8 cellular contexts compared by ENCODE assay signal in the genomic region with DNA sequence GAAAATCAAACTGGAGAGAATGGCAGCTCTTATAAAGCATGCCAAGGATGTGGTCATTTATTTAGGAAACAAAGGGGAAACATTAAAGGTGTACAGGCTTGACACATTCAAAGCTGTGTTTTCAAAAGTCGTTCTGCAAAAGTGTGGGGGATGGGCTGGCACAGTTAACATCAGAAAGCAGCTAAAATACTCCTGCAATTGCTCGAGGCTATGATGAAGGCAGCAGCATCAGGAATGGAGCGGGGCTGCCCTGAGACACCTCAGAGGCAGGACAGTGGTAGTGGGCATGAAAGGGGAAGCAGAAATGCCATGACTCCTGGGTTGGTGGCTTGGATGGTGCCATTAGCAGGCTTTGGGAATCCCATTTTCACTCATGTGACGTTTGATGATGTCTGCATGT. TPM values are rescaled to one million over a fixed set of nuclear protein-coding genes. Genes with fewer than 3 reads are reported as not detected.
DNase-seq lines count a peak whose midpoint lies in the region; ATAC-seq, FAIRE-seq and TF ChIP-seq lines count a peak whose summit lies in the region.

No MANE protein-coding gene starts in this region.

- H4K20me1 ChIP-seq in KMS-11 (ENCODE audit: insufficient read depth) (no peaks in the 10 kb centered on the region), K562 (replicated peaks; ENCODE audit: control insufficient read depth, insufficient read depth, low read length) (no peaks in the 10 kb centered on the region)

- intact Hi-C loops in K562 (cut with micrococcal nuclease) = no loop called here

- DNase-seq in BJ (ENCODE audit: low read depth) (no peak), K562 (ENCODE audit: extremely low read depth in 1 of 4, low spot score in 3 of 4) (no peak), GDM1 (lab: John Stamatoyannopoulos, UW) (no peak), anterior cingulate cortex (lab: John Stamatoyannopoulos, UW) (no peak), foreskin keratinocyte (no peak)

- no peaks in the 10 kb centered on the region for H3K9me3 ChIP-seq in K562 (replicated peaks; ENCODE audit: control insufficient read depth, insufficient read depth, low read depth, low read length)
- H3K9me3 ChIP-seq in muscle layer of duodenum (ENCODE audit: control insufficient read depth in 1 of 2, low read length in 2 of 2) = no peaks in the 10 kb centered on the region

- BruUV-seq in K562 (replicated peaks; lab: Mats Ljungman, UMichigan) = TSS peak; percentile 53

- in situ Hi-C loops in K562 (cut with MboI) = no loop called here

- no peaks in the 10 kb centered on the region; the same call in 1 of the 2 replicates for H3K36me3 ChIP-seq in BJ (ENCODE audit: control insufficient read depth, insufficient read depth, low read length)
- H3K36me3 ChIP-seq in KMS-11 (ENCODE audit: insufficient read depth) = 0 out of 2 replicates have a peak, but pooled peaks cover 4% of the 10 kb centered on the region
- H3K36me3 ChIP-seq in K562 (ENCODE audit: control insufficient read depth, insufficient read depth, low read length) = peaks cover 55% of the 10 kb centered on the region
- H3K36me3 ChIP-seq in muscle layer of duodenum (ENCODE audit: control insufficient read depth in 1 of 2, insufficient read depth in 2 of 2, low read length in 2 of 2) = no peaks in the 10 kb centered on the region

- peak; percentile 46 for FAIRE-seq in K562 (lab: Jason Lieb, UNC)

- H3K27me3 ChIP-seq in BJ (ENCODE audit: control insufficient read depth, insufficient read depth, low read length) = no peaks in the 10 kb centered on the region
- H3K27me3 ChIP-seq in KMS-11 (ENCODE audit: insufficient read depth, low read depth) = no peaks in the 10 kb centered on the region
- no peaks in the 10 kb centered on the region for H3K27me3 ChIP-seq in K562 (ENCODE audit: control insufficient read depth in 2 of 2, insufficient read depth in 2 of 2, low read length in 2 of 2)
- H3K27me3 ChIP-seq in muscle layer of duodenum (ENCODE audit: low read depth, low read length) = no peaks in the 10 kb centered on the region
- H3K27me3 ChIP-seq in foreskin keratinocyte = no peaks in the 10 kb centered on the region

- WGBS in K562 (ENCODE audit: insufficient coverage, low coverage, missing lambda C conversion rate) = 0% methylated on average over 4 of the region's 4 CpGs

- no peak for TF ChIP-seq EP300 in K562 (IDR thresholded peaks at IDR 0.05; ENCODE audit: low read length)

- H3K4me3 ChIP-seq in BJ (ENCODE audit: low read depth, low read length) (peak overlapping the region; percentile 73), KMS-11 (IDR thresholded peaks at IDR 0.05; ENCODE audit: insufficient read depth, low read depth, low read length) (no peak overlapping the region), K562 (peak overlapping the region; percentile 77), muscle layer of duodenum (ENCODE audit: low read depth in 1 of 2, low read length in 2 of 2) (peak overlapping the region; percentile 81 to 92)

- TF ChIP-seq POLR2A in K562 (conservative IDR thresholded peaks at IDR 0.05) = no peak

- CTCF ChIA-PET in BJ (lab: Yijun Ruan, JAX) (no interaction called here), K562 (lab: Yijun Ruan, JAX; ENCODE audit: low intra/inter-chr PET ratio) (no interaction called here)

- TF ChIP-seq CTCF in BJ (IDR thresholded peaks at IDR 0.05; ENCODE audit: insufficient read depth, low read depth, low read length) = no peak
- TF ChIP-seq CTCF in KMS-11 (conservative IDR thresholded peaks at IDR 0.05; ENCODE audit: low read depth, low read length) = no peak
- no peak for TF ChIP-seq CTCF in K562 (IDR thresholded peaks at IDR 0.05 in 2 of 3, conservative IDR thresholded peaks at IDR 0.05 in 1 of 3; ENCODE audit: insufficient read depth in 2 of 3, low read depth in 1 of 3, low read length in 3 of 3)
- no peak for TF ChIP-seq CTCF in foreskin keratinocyte (conservative IDR thresholded peaks at IDR 0.05)

- H3K4me1 ChIP-seq in KMS-11 (ENCODE audit: low read depth, poor library complexity, severe bottlenecking) (peaks cover 32% of the 10 kb centered on the region), K562 (replicated peaks in 1 of 2; ENCODE audit: control insufficient read depth in 2 of 2, insufficient read depth in 2 of 2, low read length in 2 of 2) (peaks cover 16 to 30% of the 10 kb centered on the region in 2 experiments; a peak in 4 of 5 replicates), muscle layer of duodenum (ENCODE audit: control insufficient read depth in 1 of 2, insufficient read depth in 2 of 2, low read length in 2 of 2) (peaks cover 18 to 35% of the 10 kb centered on the region in 2 donors), foreskin keratinocyte (peaks cover 11% of the 10 kb centered on the region)

- H2AFZ ChIP-seq in KMS-11 (ENCODE audit: low read depth) = no peak overlapping the region
- no peak overlapping the region for H2AFZ ChIP-seq in K562 (ENCODE audit: low read depth, low read length)

- TF ChIP-seq RAD21 in K562 (CRISPR knock-in tag; conservative IDR thresholded peaks at IDR 0.05 in 1 of 2, IDR thresholded peaks at IDR 0.05 in 1 of 2) = no peak

- H3K79me2 ChIP-seq in KMS-11 (ENCODE audit: insufficient read depth, low read depth) = peaks cover 76% of the 10 kb centered on the region
- H3K79me2 ChIP-seq in K562 (ENCODE audit: control insufficient read depth, insufficient read depth, low read length) = peaks cover 87% of the 10 kb centered on the region

- no peak overlapping the region for H3K27ac ChIP-seq in KMS-11
- H3K27ac ChIP-seq in K562 (ENCODE audit: extremely low read depth, low read depth, low read length) = peak overlapping the region; percentile 98; the same call in 2 of the 3 replicates
- no peak overlapping the region for H3K27ac ChIP-seq in muscle layer of duodenum (ENCODE audit: low read length)
- no peak overlapping the region for H3K27ac ChIP-seq in foreskin keratinocyte

- ATAC-seq in K562 (no peak), HG02623 (IDR thresholded peaks at IDR 0.05; ENCODE audit: unreplicated experiment) (no peak), foreskin keratinocyte (no peak)

- H3K4me2 ChIP-seq in KMS-11 (peak overlapping the region; percentile 47), K562 (ENCODE audit: insufficient read depth, low read length) (peak overlapping the region; percentile 100)

- no peaks in the 10 kb centered on the region for H3K9me1 ChIP-seq in K562 (ENCODE audit: control insufficient read depth, insufficient read depth, low read length)

- peak overlapping the region; percentile 65; the same call in 1 of the 2 replicates for H3K9ac ChIP-seq in KMS-11
- H3K9ac ChIP-seq in K562 (ENCODE audit: insufficient read depth in 1 of 2, low read depth in 2 of 2, low read length in 2 of 2) = peak overlapping the region; percentile 93 to 98

- POLR2A ChIA-PET in BJ (lab: Charles Lee) (no interaction called here), K562 (lab: Yijun Ruan, JAX) (interaction anchor here (1.2 kb wide), 1 partner anchor 12 kb away, joined by 7 read pairs; no protein-coding TSS in a partner anchor)

RNA-seq across cellular contexts. Expression of gene NCAPD3, which starts 0.7 kb away (rescaled TPM):
- polyA plus RNA-seq in BJ (2011; rRNA removed) (17.6 and 18.1 TPM in 2 replicates), K562 (2011; rRNA removed) (50.8 and 80.6 TPM in 2 replicates), K562 (2014; fragmentation: Illumina TruSeq; extraction: Trizol) (60.4 and 68.3 TPM in 2 replicates), K562 (2014; fragmentation: Nextera tagmentation; extraction: Ambion mirVana) (10 to 100 TPM; 23.6 to 39.8 TPM), K562 (2014; rRNA removed) (57.8 and 61.7 TPM in 2 replicates), foreskin keratinocyte (9.7 and 13.7 TPM in 2 replicates)
- 15.0 and 23.3 TPM in 2 replicates for polyA minus RNA-seq in BJ (2011; rRNA and poly(A)+ RNA removed)
- 161 and 213 TPM in 2 replicates for total RNA-seq in K562 (2011; cell fraction: chromatin; rRNA removed; ENCODE audit: low replicate concordance)
- 96.2 and 111 TPM in 2 replicates for total RNA-seq in K562 (2011; cell fraction: nucleolus; rRNA removed)
- 111 and 112 TPM in 2 replicates for total RNA-seq in K562 (2011; cell fraction: nucleoplasm; rRNA removed)
- total RNA-seq in K562 (2014; rRNA removed) (44.7 and 63.0 TPM in 2 replicates), K562 (2014; rRNA removed; fragmentation: Illumina TruSeq; extraction: Trizol) (58.4 and 58.6 TPM in 2 replicates), K562 (2015; rRNA removed; fragmentation: Illumina TruSeq; extraction: Trizol) (59.1 and 61.1 TPM in 2 replicates), K562 (2021) (76.4 and 76.5 TPM in 2 replicates), foreskin keratinocyte (32.3 and 40.7 TPM in 2 replicates)
- polyA plus RNA-seq in K562 (2011; cell fraction: cytosol; rRNA removed) = 45.0 and 66.4 TPM in 2 replicates
- 107 and 166 TPM in 2 replicates for polyA plus RNA-seq in K562 (2011; cell fraction: nucleus; rRNA removed)
- polyA plus RNA-seq in K562 (2012) = 43.1 and 54.7 TPM in 2 replicates
- 76.1 and 138 TPM in 2 replicates for polyA minus RNA-seq in K562 (2011; rRNA and poly(A)+ RNA removed)
- polyA minus RNA-seq in K562 (2011; cell fraction: cytosol; rRNA and poly(A)+ RNA removed) = 39.0 and 61.6 TPM in 2 replicates
- 69.3 and 81.5 TPM in 2 replicates for polyA minus RNA-seq in K562 (2011; cell fraction: nucleus; rRNA and poly(A)+ RNA removed)

RNA-seq across cellular contexts. Expression of gene VPS26B, which starts 1.4 kb away (rescaled TPM):
- polyA plus RNA-seq in BJ (2011; rRNA removed) (44.6 and 48.8 TPM in 2 replicates), K562 (2011; rRNA removed) (31.1 and 43.3 TPM in 2 replicates), K562 (2014; fragmentation: Illumina TruSeq; extraction: Trizol) (34.5 and 34.8 TPM in 2 replicates), K562 (2014; fragmentation: Nextera tagmentation; extraction: Ambion mirVana) (1 to 10 TPM; 3.5 to 4.6 TPM), K562 (2014; rRNA removed) (26.2 and 27.5 TPM in 2 replicates), foreskin keratinocyte (30.8 and 31.0 TPM in 2 replicates)
- polyA minus RNA-seq in BJ (2011; rRNA and poly(A)+ RNA removed) = 34.5 and 45.9 TPM in 2 replicates
- 89.1 and 102 TPM in 2 replicates for total RNA-seq in K562 (2011; cell fraction: chromatin; rRNA removed; ENCODE audit: low replicate concordance)
- 45.5 and 52.4 TPM in 2 replicates for total RNA-seq in K562 (2011; cell fraction: nucleolus; rRNA removed)
- total RNA-seq in K562 (2011; cell fraction: nucleoplasm; rRNA removed) = 66.4 and 92.1 TPM in 2 replicates
- total RNA-seq in K562 (2014; rRNA removed) (25.0 and 33.0 TPM in 2 replicates), K562 (2014; rRNA removed; fragmentation: Illumina TruSeq; extraction: Trizol) (19.3 and 22.4 TPM in 2 replicates), K562 (2015; rRNA removed; fragmentation: Illumina TruSeq; extraction: Trizol) (26.8 and 27.4 TPM in 2 replicates), K562 (2021) (35.4 and 35.7 TPM in 2 replicates), foreskin keratinocyte (39.3 and 40.3 TPM in 2 replicates)
- 24.6 and 33.1 TPM in 2 replicates for polyA plus RNA-seq in K562 (2011; cell fraction: cytosol; rRNA removed)
- 75.7 and 97.6 TPM in 2 replicates for polyA plus RNA-seq in K562 (2011; cell fraction: nucleus; rRNA removed)
- 29.7 and 43.3 TPM in 2 replicates for polyA plus RNA-seq in K562 (2012)
- polyA minus RNA-seq in K562 (2011; rRNA and poly(A)+ RNA removed) = 37.3 and 53.1 TPM in 2 replicates
- polyA minus RNA-seq in K562 (2011; cell fraction: cytosol; rRNA and poly(A)+ RNA removed) = 16.9 and 28.7 TPM in 2 replicates
- 30.3 and 33.9 TPM in 2 replicates for polyA minus RNA-seq in K562 (2011; cell fraction: nucleus; rRNA and poly(A)+ RNA removed)

RNA-seq across cellular contexts. Expression of gene THYN1, which starts 30.1 kb away (rescaled TPM):
- polyA plus RNA-seq in BJ (2011; rRNA removed) (38.2 and 57.4 TPM in 2 replicates), K562 (2011; rRNA removed) (58.0 and 93.7 TPM in 2 replicates), K562 (2014; fragmentation: Illumina TruSeq; extraction: Trizol) (100 and 124 TPM in 2 replicates), K562 (2014; fragmentation: Nextera tagmentation; extraction: Ambion mirVana) (100 to 1,000 TPM; 229 to 279 TPM), K562 (2014; rRNA removed) (80.1 and 80.4 TPM in 2 replicates), foreskin keratinocyte (54.1 and 56.4 TPM in 2 replicates)
- 17.1 and 27.8 TPM in 2 replicates for polyA minus RNA-seq in BJ (2011; rRNA and poly(A)+ RNA removed)
- total RNA-seq in K562 (2011; cell fraction: chromatin; rRNA removed; ENCODE audit: low replicate concordance) = 26.3 and 28.8 TPM in 2 replicates
- total RNA-seq in K562 (2011; cell fraction: nucleolus; rRNA removed) = 18.2 and 18.9 TPM in 2 replicates
- 23.1 and 24.7 TPM in 2 replicates for total RNA-seq in K562 (2011; cell fraction: nucleoplasm; rRNA removed)
- total RNA-seq in K562 (2014; rRNA removed) (68.3 and 79.8 TPM in 2 replicates), K562 (2014; rRNA removed; fragmentation: Illumina TruSeq; extraction: Trizol) (104 and 113 TPM in 2 replicates), K562 (2015; rRNA removed; fragmentation: Illumina TruSeq; extraction: Trizol) (103 and 106 TPM in 2 replicates), K562 (2021) (54.9 and 56.2 TPM in 2 replicates), foreskin keratinocyte (52.7 and 55.2 TPM in 2 replicates)
- polyA plus RNA-seq in K562 (2011; cell fraction: cytosol; rRNA removed) = 41.1 and 45.2 TPM in 2 replicates
- polyA plus RNA-seq in K562 (2011; cell fraction: nucleus; rRNA removed) = 59.7 and 73.2 TPM in 2 replicates
- polyA plus RNA-seq in K562 (2012) = 63.3 and 76.8 TPM in 2 replicates
- 64.3 and 99.7 TPM in 2 replicates for polyA minus RNA-seq in K562 (2011; rRNA and poly(A)+ RNA removed)
- 26.5 and 40.5 TPM in 2 replicates for polyA minus RNA-seq in K562 (2011; cell fraction: cytosol; rRNA and poly(A)+ RNA removed)
- polyA minus RNA-seq in K562 (2011; cell fraction: nucleus; rRNA and poly(A)+ RNA removed) = 13.3 and 25.0 TPM in 2 replicates

RNA-seq across cellular contexts. Expression of gene ACAD8, which starts 30.3 kb away (rescaled TPM):
- polyA plus RNA-seq in BJ (2011; rRNA removed) (17.4 and 19.4 TPM in 2 replicates), K562 (2011; rRNA removed) (21.1 and 31.6 TPM in 2 replicates), K562 (2014; fragmentation: Illumina TruSeq; extraction: Trizol) (17.8 and 20.7 TPM in 2 replicates), K562 (2014; fragmentation: Nextera tagmentation; extraction: Ambion mirVana) (10 to 100 TPM in 1 of 2 experiments, 1 to 10 TPM in 1; 6.5 to 11.5 TPM), K562 (2014; rRNA removed) (34.0 and 34.1 TPM in 2 replicates), foreskin keratinocyte (13.2 TPM in 2 replicates)
- polyA minus RNA-seq in BJ (2011; rRNA and poly(A)+ RNA removed) = 7.4 and 10.5 TPM in 2 replicates
- total RNA-seq in K562 (2011; cell fraction: chromatin; rRNA removed; ENCODE audit: low replicate concordance) = 132 and 161 TPM in 2 replicates
- total RNA-seq in K562 (2011; cell fraction: nucleolus; rRNA removed) = 66.5 and 78.0 TPM in 2 replicates
- total RNA-seq in K562 (2011; cell fraction: nucleoplasm; rRNA removed) = 105 and 118 TPM in 2 replicates
- total RNA-seq in K562 (2014; rRNA removed) (17.7 and 22.5 TPM in 2 replicates), K562 (2014; rRNA removed; fragmentation: Illumina TruSeq; extraction: Trizol) (19.6 and 20.1 TPM in 2 replicates), K562 (2015; rRNA removed; fragmentation: Illumina TruSeq; extraction: Trizol) (16.3 and 18.1 TPM in 2 replicates), K562 (2021) (20.2 and 23.5 TPM in 2 replicates), foreskin keratinocyte (17.2 and 17.7 TPM in 2 replicates)
- polyA plus RNA-seq in K562 (2011; cell fraction: cytosol; rRNA removed) = 14.1 and 16.0 TPM in 2 replicates
- 118 and 168 TPM in 2 replicates for polyA plus RNA-seq in K562 (2011; cell fraction: nucleus; rRNA removed)
- polyA plus RNA-seq in K562 (2012) = 16.8 and 23.4 TPM in 2 replicates
- 14.4 and 24.6 TPM in 2 replicates for polyA minus RNA-seq in K562 (2011; rRNA and poly(A)+ RNA removed)
- 5.9 and 9.4 TPM in 2 replicates for polyA minus RNA-seq in K562 (2011; cell fraction: cytosol; rRNA and poly(A)+ RNA removed)
- 38.9 and 43.2 TPM in 2 replicates for polyA minus RNA-seq in K562 (2011; cell fraction: nucleus; rRNA and poly(A)+ RNA removed)

RNA-seq across cellular contexts. Expression of gene GLB1L3, which starts 53.1 kb away (rescaled TPM):
- not detected in 2 replicates for polyA plus RNA-seq in BJ (2011; rRNA removed)
- not detected in 2 replicates for polyA minus RNA-seq in BJ (2011; rRNA and poly(A)+ RNA removed)
- total RNA-seq in K562 (2011; cell fraction: chromatin; rRNA removed; ENCODE audit: low replicate concordance) = 2.1 and 2.8 TPM in 2 replicates
- 0.67 and 1.6 TPM in 2 replicates for total RNA-seq in K562 (2011; cell fraction: nucleolus; rRNA removed)
- 0.88 and 2.4 TPM in 2 replicates for total RNA-seq in K562 (2011; cell fraction: nucleoplasm; rRNA removed)
- 0.20 and 3.3 TPM in 2 replicates for total RNA-seq in K562 (2014; rRNA removed)
- total RNA-seq in K562 (2014; rRNA removed; fragmentation: Illumina TruSeq; extraction: Trizol) = 0.51 and 1.3 TPM in 2 replicates
- 0.43 and 0.72 TPM in 2 replicates for total RNA-seq in K562 (2015; rRNA removed; fragmentation: Illumina TruSeq; extraction: Trizol)
- total RNA-seq in K562 (2021) = 0.27 and 0.36 TPM in 2 replicates
- 0.08 and 0.67 TPM in 2 replicates for polyA plus RNA-seq in K562 (2011; rRNA removed)
- 0.06 and 0.55 TPM in 2 replicates for polyA plus RNA-seq in K562 (2011; cell fraction: cytosol; rRNA removed)
- polyA plus RNA-seq in K562 (2011; cell fraction: nucleus; rRNA removed) = 0.29 and 3.6 TPM in 2 replicates
- polyA plus RNA-seq in K562 (2012) = 0.36 and 0.54 TPM in 2 replicates
- polyA plus RNA-seq in K562 (2014; fragmentation: Illumina TruSeq; extraction: Trizol) = 0.40 and 0.59 TPM in 2 replicates
- polyA plus RNA-seq in K562 (2014; fragmentation: Nextera tagmentation; extraction: Ambion mirVana) = under 1 TPM; 0.18 to 0.30 TPM
- polyA plus RNA-seq in K562 (2014; rRNA removed) = 0.49 and 0.59 TPM in 2 replicates
- 0.09 and 0.35 TPM in 2 replicates for polyA minus RNA-seq in K562 (2011; rRNA and poly(A)+ RNA removed)
- polyA minus RNA-seq in K562 (2011; cell fraction: cytosol; rRNA and poly(A)+ RNA removed) = not detected in 2 replicates
- polyA minus RNA-seq in K562 (2011; cell fraction: nucleus; rRNA and poly(A)+ RNA removed) = 0.11 and 1.3 TPM in 2 replicates
- total RNA-seq in foreskin keratinocyte = 0.92 and 2.2 TPM in 2 replicates
- polyA plus RNA-seq in foreskin keratinocyte = 0.57 and 1.4 TPM in 2 replicates
